Comparison of ENCODE assay signal across 1 cellular context in genomic region chr13:27965343-27965739, GRCh38.
TF ChIP-seq lines count a peak whose summit lies in the region.

No MANE protein-coding gene starts in this region.

TF ChIP-seq in H1, 55 proteins besides CTCF, POLR2A, EP300 and RAD21:
- TF ChIP-seq JUND (IDR thresholded peaks at IDR 0.05; ENCODE audit: low read length) (no peak), CBX8 (IDR thresholded peaks at IDR 0.05; ENCODE audit: borderline replicate concordance, low read depth, low read length) (peak; percentile 49; the same call in 1 of the 2 replicates), EZH2 (IDR thresholded peaks at IDR 0.05; ENCODE audit: low read depth, low read length, severe bottlenecking) (peak; percentile 37), RXRA (IDR thresholded peaks at IDR 0.05; ENCODE audit: insufficient read depth, low read depth, low read length) (no peak), GTF2F1 (IDR thresholded peaks at IDR 0.05; ENCODE audit: borderline replicate concordance, low read depth, low read length) (no peak), RNF2 (IDR thresholded peaks at IDR 0.05; ENCODE audit: borderline replicate concordance, low read depth, low read length, missing control alignments, poor library complexity, severe bottlenecking) (peak; percentile 16), CTBP2 (IDR thresholded peaks at IDR 0.05; ENCODE audit: borderline replicate concordance, insufficient read depth, insufficient read length, low read length) (no peak), GABPA (IDR thresholded peaks at IDR 0.05; ENCODE audit: borderline replicate concordance, insufficient read depth, low read length) (no peak), SRF (IDR thresholded peaks at IDR 0.05; ENCODE audit: low read depth, low read length) (no peak), YY1 (IDR thresholded peaks at IDR 0.05; ENCODE audit: low read depth, low read length) (no peak)
